ENCODE assay signal across 12 cellular contexts in the genomic region with DNA sequence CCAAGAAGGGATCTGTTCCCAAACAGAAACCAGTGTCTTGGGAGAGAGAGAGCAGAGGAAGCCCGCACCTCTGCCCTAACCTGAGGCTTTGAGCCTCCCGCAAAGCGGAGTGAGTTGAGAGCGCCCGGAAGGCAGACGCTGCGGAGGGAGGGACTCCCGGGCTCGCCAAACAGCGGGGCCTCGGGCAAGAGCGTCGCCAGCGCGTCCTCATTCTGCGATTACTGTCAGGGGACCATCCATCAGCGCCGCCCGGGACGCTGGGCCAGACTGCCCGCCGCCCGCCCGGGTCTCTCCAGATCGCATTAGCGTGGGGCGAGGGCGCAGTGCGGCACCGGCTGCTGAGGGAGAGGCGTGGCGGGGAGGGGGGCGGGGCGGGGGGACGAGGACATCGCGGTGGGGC. TPM values are rescaled to one million over a fixed set of nuclear protein-coding genes. Genes with fewer than 3 reads are reported as not detected.
A peak's percentile ranks its signal among the peaks of the same experiment; 100 is the strongest.
DNase-seq lines count a peak whose midpoint lies in the region; ATAC-seq and TF ChIP-seq lines count a peak whose summit lies in the region.
"Not testable (repeated sequence)": the region's sequence is repeated elsewhere in the genome, so short reads cannot be mapped to it uniquely, and the experiment has no call there.
"Had no signal": no experiment of that assay in that cellular context is flagged by ENCODE, and none has a peak within 500 bp of the region (broad histone marks: within the 10 kb centered on the region; RNA-seq: fewer than 3 reads in every experiment).

No MANE protein-coding gene starts in this region.

- H3K9me3 Mint-ChIP-seq in activated naive CD8-positive, alpha-beta T cell treated with anti-CD3 and anti-CD28 coated beads, Interleukin-2, amount 50 U/mL, for 24 hours; natural killer cell treated with Interleukin-12 subunit alpha and Interleukin-12 subunit beta and Interleukin-15 and Interleukin-18, amount 100 ng/mL, for 72 hours: not testable (repeated sequence)

- H3K4me3 Mint-ChIP-seq in activated naive CD8-positive, alpha-beta T cell treated with anti-CD3 and anti-CD28 coated beads, Interleukin-2, amount 50 U/mL, for 24 hours: peak overlapping the region; percentile 54
- peak overlapping the region; percentile 75 for H3K4me3 Mint-ChIP-seq in natural killer cell treated with Interleukin-12 subunit alpha and Interleukin-12 subunit beta and Interleukin-15 and Interleukin-18, amount 100 ng/mL, for 72 hours

- intact Hi-C loops in A673 (cut with micrococcal nuclease; ENCODE audit: unreplicated experiment); esophagus squamous epithelium (cut with DNase I): not testable (repeated sequence)

- DNase-seq in A673 (ENCODE audit: low spot score) (peak; percentile 26), ELR (ENCODE audit: low read depth) (peak; percentile 5), NCI-H2227 treated with DMSO at 0.1 percent for 48 hours (lab: John Stamatoyannopoulos, UW) (peak; percentile 26)
- DNase-seq in activated CD4-positive, alpha-beta T cell treated with anti-CD3 and anti-CD28 coated beads for 48 hours: peak; percentile 23
- peak; percentile 5 for DNase-seq in activated naive CD8-positive, alpha-beta T cell treated with anti-CD3 and anti-CD28 coated beads, Interleukin-2, amount 50 U/mL, for 24 hours
- not testable (repeated sequence) for DNase-seq in esophagus squamous epithelium (lab: John Stamatoyannopoulos, UW); natural killer cell treated with Interleukin-12 subunit alpha and Interleukin-12 subunit beta and Interleukin-15 and Interleukin-18, amount 100 ng/mL, for 72 hours (ENCODE audit: low spot score)
- peak; percentile 27 for DNase-seq in stimulated activated CD4-positive, alpha-beta T cell treated with anti-CD3 and anti-CD28 coated beads, Interleukin-15, amount 100 ng/mL, for 24 hours

- not testable (repeated sequence) for TF ChIP-seq POLR2A in esophagus squamous epithelium (IDR thresholded peaks at IDR 0.05)

- not testable (repeated sequence) for BruUV-seq in A673 (replicated peaks; lab: Mats Ljungman, UMichigan)

- H3K27ac ChIP-seq in A673 (ENCODE audit: low read depth, low read length, poor library complexity, severe bottlenecking); esophagus squamous epithelium: not testable (repeated sequence)

- H3K27me3 ChIP-seq in A673 (replicated peaks; ENCODE audit: insufficient read depth, low read depth, low read length, poor library complexity): not testable (repeated sequence)
- H3K27me3 ChIP-seq in esophagus squamous epithelium: peaks cover 0 to 21% (median 0%) of the 10 kb centered on the region in 4 donors

- 0 to 1% methylated on average over 9 to 14 of the region's 37 CpGs for WGBS in esophagus squamous epithelium, 2 donors

- H3K4me1 Mint-ChIP-seq in activated naive CD8-positive, alpha-beta T cell treated with anti-CD3 and anti-CD28 coated beads, Interleukin-2, amount 50 U/mL, for 24 hours: not testable (repeated sequence)
- H3K4me1 Mint-ChIP-seq in natural killer cell treated with Interleukin-12 subunit alpha and Interleukin-12 subunit beta and Interleukin-15 and Interleukin-18, amount 100 ng/mL, for 72 hours (ENCODE audit: low read depth in 2 of 2): peaks cover 5 to 10% of the 10 kb centered on the region in 2 donors

- H3K4me3 ChIP-seq in A673 (ENCODE audit: low read depth, low read length, poor library complexity, severe bottlenecking): not testable (repeated sequence)
- peak overlapping the region in 3 of 4 donors; percentile 31 to 54 (median 32) for H3K4me3 ChIP-seq in esophagus squamous epithelium

- ATAC-seq in activated naive CD8-positive, alpha-beta T cell treated with anti-CD3 and anti-CD28 coated beads, Interleukin-2, amount 50 U/mL, for 24 hours; natural killer cell treated with Interleukin-12 subunit alpha and Interleukin-12 subunit beta and Interleukin-15 and Interleukin-18, amount 100 ng/mL, for 72 hours: not testable (repeated sequence)

- H3K36me3 Mint-ChIP-seq in activated naive CD8-positive, alpha-beta T cell treated with anti-CD3 and anti-CD28 coated beads, Interleukin-2, amount 50 U/mL, for 24 hours (ENCODE audit: low read depth); natural killer cell treated with Interleukin-12 subunit alpha and Interleukin-12 subunit beta and Interleukin-15 and Interleukin-18, amount 100 ng/mL, for 72 hours: not testable (repeated sequence)

- H3K27ac Mint-ChIP-seq in activated naive CD8-positive, alpha-beta T cell treated with anti-CD3 and anti-CD28 coated beads, Interleukin-2, amount 50 U/mL, for 24 hours; natural killer cell treated with Interleukin-12 subunit alpha and Interleukin-12 subunit beta and Interleukin-15 and Interleukin-18, amount 100 ng/mL, for 72 hours: not testable (repeated sequence)

- H3K4me1 ChIP-seq in A673 (ENCODE audit: insufficient read depth, low read length, poor library complexity, severe bottlenecking); esophagus squamous epithelium: not testable (repeated sequence)

- CTCF ChIA-PET in A673 (lab: Charles Lee): not testable (repeated sequence)

- H3K36me3 ChIP-seq in A673 (ENCODE audit: insufficient read depth, low read length, poor library complexity, severe bottlenecking); esophagus squamous epithelium: not testable (repeated sequence)

- not testable (repeated sequence) for TF ChIP-seq CTCF in A673 (conservative IDR thresholded peaks at IDR 0.05; ENCODE audit: low read depth, low read length); esophagus squamous epithelium (IDR thresholded peaks at IDR 0.05)

- H3K27me3 Mint-ChIP-seq in activated naive CD8-positive, alpha-beta T cell treated with anti-CD3 and anti-CD28 coated beads, Interleukin-2, amount 50 U/mL, for 24 hours: peaks cover 31% of the 10 kb centered on the region
- peaks cover 34 to 50% of the 10 kb centered on the region in 2 donors for H3K27me3 Mint-ChIP-seq in natural killer cell treated with Interleukin-12 subunit alpha and Interleukin-12 subunit beta and Interleukin-15 and Interleukin-18, amount 100 ng/mL, for 72 hours

- not testable (repeated sequence) for H3K9me3 ChIP-seq in A673 (ENCODE audit: low read depth, low read length, poor library complexity, severe bottlenecking); esophagus squamous epithelium

- POLR2A ChIA-PET in A673 (lab: Charles Lee; ENCODE audit: low non-redundant PET): not testable (repeated sequence)

RNA-seq across cellular contexts. Expression of a gene that starts 36.7 kb away (rescaled TPM):
- total RNA-seq in A673 (2021) (9.6 and 9.8 TPM in 2 replicates), esophagus squamous epithelium (1 to 10 TPM; 1.1 to 3.1 (median 1.3) TPM)
- total RNA-seq in natural killer cell treated with Interleukin-12 subunit alpha and Interleukin-12 subunit beta and Interleukin-15 and Interleukin-18, amount 100 ng/mL, for 72 hours: 1 to 10 TPM; 1.3 to 2.3 TPM
- total RNA-seq: chondrocyte had no signal

RNA-seq across cellular contexts. Expression of a gene that starts 57.5 kb away (rescaled TPM):
- total RNA-seq in A673 (2021): 1.6 and 1.9 TPM in 2 replicates
- 1 to 10 TPM in 1 of 4 donors, under 1 TPM in 1, not detected in 2; 0.31 to 1.1 TPM for total RNA-seq in esophagus squamous epithelium
- not detected for total RNA-seq in natural killer cell treated with Interleukin-12 subunit alpha and Interleukin-12 subunit beta and Interleukin-15 and Interleukin-18, amount 100 ng/mL, for 72 hours
- total RNA-seq: CD4-positive, CD25-positive, alpha-beta regulatory T cell; chondrocyte; lower lobe of right lung; upper lobe of right lung had no signal
